In genomic region chr3:99175276-99175801, GRCh38 we compare ENCODE assay signal across 27 cellular contexts.
"Had no signal": no experiment of that assay in that cellular context is flagged by ENCODE, and none has a peak within 500 bp of the region (broad histone marks: within the 10 kb centered on the region; RNA-seq: fewer than 3 reads in every experiment).

No MANE protein-coding gene starts in this region.

- H3K4me3 ChIP-seq: breast epithelium, gastrocnemius medialis, hepatocyte, right lobe of liver, skin epidermis, thoracic aorta had no signal

- DNase-seq: activated CD4-positive, alpha-beta memory T cell treated with anti-CD3 and anti-CD28 coated beads, Interleukin-2, amount 10 ng/mL, durations not matched to agents 7 days and 5 days; activated CD4-positive, alpha-beta T cell treated with anti-CD3 and anti-CD28 coated beads for 1 hour; activated CD4-positive, alpha-beta T cell treated with anti-CD3 and anti-CD28 coated beads, Interleukin-2, amount 10 ng/mL, durations not matched to agents 7 days and 5 days; activated CD8-positive, alpha-beta memory T cell treated with anti-CD3 and anti-CD28 coated beads, Interleukin-2, amount 50 U/mL, for 48 hours; activated gamma-delta T cell; activated naive CD4-positive, alpha-beta T cell treated with anti-CD3 and anti-CD28 coated beads, Interleukin-2, amount 50 U/mL, for 16 hours; activated T-cell treated with anti-CD3 and anti-CD28 coated beads, Interleukin-2, amount 50 U/mL, for 24 hours; amygdala; central memory CD4-positive, alpha-beta T cell; effector memory CD4-positive, alpha-beta T cell; gastrocnemius medialis; islet precursor cell; left colon; naive B cell; nephron progenitor cell; right lobe of liver; stimulated activated CD4-positive, alpha-beta T cell treated with anti-CD3 and anti-CD28 coated beads, Interleukin-12 subunit alpha, Interleukin-12 subunit beta, amount 100 ng/mL, for 4 hours; stimulated activated CD4-positive, alpha-beta T cell treated with anti-CD3 and anti-CD28 coated beads, Interleukin-4, amount 100 ng/mL, for 1 hour; T-helper 17 cell; T1000; trophoblast cell had no signal

- H2AFZ ChIP-seq: hepatocyte had no signal

- H3K36me3 ChIP-seq: breast epithelium, gastrocnemius medialis, neutrophil, right lobe of liver, thoracic aorta had no signal

- H3K4me2 ChIP-seq: hepatocyte had no signal

- H3K4me1 ChIP-seq: breast epithelium, gastrocnemius medialis, right lobe of liver had no signal

- H3K9me3 ChIP-seq: breast epithelium, gastrocnemius medialis, neutrophil, right lobe of liver, thoracic aorta had no signal

- H3K27ac ChIP-seq: breast epithelium, gastrocnemius medialis, hepatocyte, neutrophil, right lobe of liver, skin epidermis, thoracic aorta had no signal

- FAIRE-seq: urothelium cell line had no signal

- H3K27me3 ChIP-seq: breast epithelium, gastrocnemius medialis, hepatocyte, neutrophil, right lobe of liver had no signal

- H3K79me2 ChIP-seq: hepatocyte had no signal
